In genomic region chr3:42732196-42732828, GRCh38 we compare ENCODE assay signal across 1 cellular context.
TF ChIP-seq lines count a peak whose summit lies in the region.

No MANE protein-coding gene starts in this region.

TF ChIP-seq in HepG2, 621 proteins besides CTCF, POLR2A, EP300 and RAD21 (continued from another document and continues in another):
- TF ChIP-seq LRRFIP1 (CRISPR knock-in tag; conservative IDR thresholded peaks at IDR 0.05) (no peak), ARNTL (CRISPR knock-in tag; IDR thresholded peaks at IDR 0.05) (peak; percentile 49; the same call in 1 of the 2 replicates), SNAPC2 (CRISPR knock-in tag; IDR thresholded peaks at IDR 0.05) (peak; percentile 80; the same call in 1 of the 2 replicates), U2AF1 (optimal IDR thresholded peaks at IDR 0.05; ENCODE audit: low read depth, low read length) (no peak), SKI (IDR thresholded peaks at IDR 0.05; ENCODE audit: partially characterized antibody) (no peak), SRY (CRISPR knock-in tag; IDR thresholded peaks at IDR 0.05) (no peak), ZNF12 (CRISPR knock-in tag; IDR thresholded peaks at IDR 0.05) (no peak; the same call in 1 of the 2 replicates), RFX3 (CRISPR knock-in tag; IDR thresholded peaks at IDR 0.05) (no peak), CREBL2 (CRISPR knock-in tag; IDR thresholded peaks at IDR 0.05; ENCODE audit: borderline replicate concordance) (no peak), ZNF713 (CRISPR knock-in tag; IDR thresholded peaks at IDR 0.05) (no peak), ZBTB49 (CRISPR knock-in tag; IDR thresholded peaks at IDR 0.05; ENCODE audit: borderline replicate concordance) (no peak), SIN3A (IDR thresholded peaks at IDR 0.05; ENCODE audit: borderline replicate concordance, low read depth, low read length) (0 out of 2 replicates have a peak, but pooled peaks have one; percentile 30), KLF6 (CRISPR knock-in tag; IDR thresholded peaks at IDR 0.05) (no peak; the same call in 1 of the 2 replicates), THAP11 (CRISPR knock-in tag; IDR thresholded peaks at IDR 0.05) (0 out of 2 replicates have a peak, but pooled peaks have one; percentile 21), HMG20A (CRISPR knock-in tag; IDR thresholded peaks at IDR 0.05; ENCODE audit: borderline replicate concordance) (peak; percentile 67; the same call in 1 of the 2 replicates), ZNF639 (CRISPR knock-in tag; conservative IDR thresholded peaks at IDR 0.05) (no peak; the same call in none of the 2 replicates), MIER3 (CRISPR knock-in tag; IDR thresholded peaks at IDR 0.05; ENCODE audit: borderline replicate concordance) (no peak), PATZ1 (CRISPR knock-in tag; IDR thresholded peaks at IDR 0.05) (peak; percentile 89), HIC2 (CRISPR knock-in tag; IDR thresholded peaks at IDR 0.05; ENCODE audit: low read depth) (peak; percentile 57; the same call in 1 of the 2 replicates), POLR2G (IDR thresholded peaks at IDR 0.05; ENCODE audit: low read depth, low read length) (peak; percentile 62), POLR2AphosphoS2 (IDR thresholded peaks at IDR 0.05; ENCODE audit: low read depth, low read length) (no peak), KLF9 (CRISPR knock-in tag; IDR thresholded peaks at IDR 0.05; ENCODE audit: low read depth) (peak; percentile 69; the same call in 1 of the 2 replicates), ZNF740 (CRISPR knock-in tag; IDR thresholded peaks at IDR 0.05) (no peak), JARID2 (CRISPR knock-in tag; IDR thresholded peaks at IDR 0.05; ENCODE audit: insufficient replicate concordance) (no peak), PHF21A (CRISPR knock-in tag; IDR thresholded peaks at IDR 0.05) (peak; percentile 94), GATAD2A (CRISPR knock-in tag; IDR thresholded peaks at IDR 0.05) (peak; percentile 83), ZNF557 (CRISPR knock-in tag; IDR thresholded peaks at IDR 0.05) (0 out of 2 replicates have a peak, but pooled peaks have one; percentile 48), PRPF4 (IDR thresholded peaks at IDR 0.05; ENCODE audit: low read depth, low read length, poor library complexity, severe bottlenecking) (no peak), SOX5 (CRISPR knock-in tag; IDR thresholded peaks at IDR 0.05; ENCODE audit: borderline replicate concordance) (peak; percentile 95), ISL2 (CRISPR knock-in tag; IDR thresholded peaks at IDR 0.05) (peak; percentile 81), FOXK1 (CRISPR knock-in tag; IDR thresholded peaks at IDR 0.05; ENCODE audit: borderline replicate concordance, low read depth) (peak; percentile 16; the same call in 1 of the 2 replicates), ZNF33B (CRISPR knock-in tag; IDR thresholded peaks at IDR 0.05) (no peak), RBAK (CRISPR knock-in tag; IDR thresholded peaks at IDR 0.05) (no peak; the same call in 1 of the 2 replicates), ZNF160 (CRISPR knock-in tag; IDR thresholded peaks at IDR 0.05) (no peak), KMT2A (CRISPR knock-in tag; IDR thresholded peaks at IDR 0.05) (0 out of 2 replicates have a peak, but pooled peaks have one; percentile 30), SAP130 (CRISPR knock-in tag; IDR thresholded peaks at IDR 0.05; ENCODE audit: low read depth) (peak; percentile 90), JUNB (CRISPR knock-in tag; IDR thresholded peaks at IDR 0.05; ENCODE audit: borderline replicate concordance) (no peak), XRCC5 (optimal IDR thresholded peaks at IDR 0.05; ENCODE audit: low read length) (peak; percentile 68), BRF2 (CRISPR knock-in tag; IDR thresholded peaks at IDR 0.05) (0 out of 2 replicates have a peak, but pooled peaks have one; percentile 69), ETV6 (CRISPR knock-in tag; conservative IDR thresholded peaks at IDR 0.05) (no peak), CHCHD3 (CRISPR knock-in tag; IDR thresholded peaks at IDR 0.05) (0 out of 2 replicates have a peak, but pooled peaks have one; percentile 66), ZSCAN29 (CRISPR knock-in tag; conservative IDR thresholded peaks at IDR 0.05) (peak; percentile 65; the same call in 1 of the 2 replicates), GFI1 (CRISPR knock-in tag; IDR thresholded peaks at IDR 0.05; ENCODE audit: borderline replicate concordance) (no peak), NFKB2 (CRISPR knock-in tag; IDR thresholded peaks at IDR 0.05; ENCODE audit: borderline replicate concordance) (peak; percentile 49; the same call in 1 of the 2 replicates), ATF5 (CRISPR knock-in tag; IDR thresholded peaks at IDR 0.05; ENCODE audit: low read depth) (0 out of 2 replicates have a peak, but pooled peaks have one; percentile 42), KLF11 (CRISPR knock-in tag; IDR thresholded peaks at IDR 0.05) (peak; percentile 50; the same call in 1 of the 2 replicates), REPIN1 (CRISPR knock-in tag; IDR thresholded peaks at IDR 0.05; ENCODE audit: borderline replicate concordance, low read depth) (0 out of 2 replicates have a peak, but pooled peaks have one; percentile 32), ZNF296 (CRISPR knock-in tag; conservative IDR thresholded peaks at IDR 0.05) (peak; percentile 89), ZNF224 (CRISPR knock-in tag; IDR thresholded peaks at IDR 0.05) (no peak), ZNF770 (CRISPR knock-in tag; IDR thresholded peaks at IDR 0.05) (no peak), ZNF337 (CRISPR knock-in tag; IDR thresholded peaks at IDR 0.05; ENCODE audit: borderline replicate concordance, low read depth) (0 out of 2 replicates have a peak, but pooled peaks have one; percentile 28), FOXA1 (IDR thresholded peaks at IDR 0.05) (peak; percentile 62), FOXA1 (CRISPR knock-in tag; IDR thresholded peaks at IDR 0.05) (peak; percentile 93), CEBPG (CRISPR knock-in tag; IDR thresholded peaks at IDR 0.05) (no peak; the same call in 1 of the 2 replicates), HNRNPH1 (optimal IDR thresholded peaks at IDR 0.05; ENCODE audit: low read depth, low read length) (no peak), HOXA3 (CRISPR knock-in tag; IDR thresholded peaks at IDR 0.05) (peak; percentile 76), POGZ (CRISPR knock-in tag; IDR thresholded peaks at IDR 0.05) (peak; percentile 71), MEIS1 (CRISPR knock-in tag; IDR thresholded peaks at IDR 0.05; ENCODE audit: borderline replicate concordance) (no peak)
